In the genomic region with DNA sequence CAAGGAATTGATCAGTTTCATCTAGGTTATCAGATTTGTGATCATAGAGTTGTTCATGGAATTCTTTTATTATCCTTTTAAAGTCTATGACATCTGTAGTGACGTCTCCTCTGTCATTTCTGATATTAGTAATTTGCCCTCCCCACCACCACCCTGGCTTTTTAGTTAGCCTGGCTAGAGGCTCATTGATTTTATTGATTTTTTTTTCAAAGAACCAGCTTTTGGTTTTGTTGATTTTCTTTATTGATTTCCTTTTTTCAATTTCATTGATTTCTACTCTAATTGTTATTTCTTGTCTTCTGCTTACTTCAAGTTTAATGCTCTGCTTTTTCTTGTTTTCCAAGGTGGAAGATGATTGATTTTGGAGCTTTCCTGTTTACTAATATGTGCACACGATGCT, we compare ENCODE assay signal across 29 cellular contexts.
"Had no signal": no experiment of that assay in that cellular context is flagged by ENCODE, and none has a peak within 500 bp of the region (broad histone marks: within the 10 kb centered on the region; RNA-seq: fewer than 3 reads in every experiment).

No MANE protein-coding gene starts in this region.

- H3K27me3 ChIP-seq: stomach, suprapubic skin, testis, thyroid gland, tibial artery, tibial nerve, transverse colon, upper lobe of left lung, upper lobe of right lung, uterus, vagina had no signal

- H3K4me3 ChIP-seq: stomach, suprapubic skin, testis, thoracic aorta, thyroid gland, tibial artery, tibial nerve, transverse colon, upper lobe of left lung, upper lobe of right lung, uterus, vagina had no signal

- H3K9me3 Mint-ChIP-seq: stimulated activated naive B cell treated with anti-CD40 and anti-IgM and Interleukin-4, amounts not matched to agents 10 μg/mL and 1 μg/mL and 100 μg/mL, for 72 hours; type B pancreatic cell had no signal

- H3K4me1 Mint-ChIP-seq: stimulated activated memory B cell treated with anti-CD40 and anti-IgM and Interleukin-4, amounts not matched to agents 10 μg/mL and 1 μg/mL and 100 μg/mL, for 72 hours had no signal

- H3K27me3 Mint-ChIP-seq: stimulated activated memory B cell treated with anti-CD40 and anti-IgM and Interleukin-4, amounts not matched to agents 10 μg/mL and 1 μg/mL and 100 μg/mL, for 72 hours; stimulated activated naive B cell treated with anti-CD40 and anti-IgM and Interleukin-4, amounts not matched to agents 10 μg/mL and 1 μg/mL and 100 μg/mL, for 72 hours; stimulated activated naive CD8-positive, alpha-beta T cell treated with anti-CD3 and anti-CD28 coated beads, Interleukin-15, amount 100 ng/mL, for 72 hours; stimulated activated naive CD8-positive, alpha-beta T cell treated with anti-CD3 and anti-CD28 coated beads, Interleukin-15, Interleukin-2, amounts not matched to agents 100 ng/mL and 50 ng/mL, for 24 hours; type B pancreatic cell had no signal

- FAIRE-seq: urothelium cell line had no signal

- H3K36me3 ChIP-seq: thyroid gland, upper lobe of right lung, uterus had no signal

- H3K4me1 ChIP-seq: thyroid gland had no signal

- H3K4me3 Mint-ChIP-seq: stimulated activated effector memory CD8-positive, alpha-beta T cell treated with anti-CD3 and anti-CD28 coated beads, Interleukin-12 subunit alpha, Interleukin-12 subunit beta, amount 100 ng/mL, for 72 hours; stimulated activated memory B cell treated with anti-CD40 and anti-IgM and Interleukin-4, amounts not matched to agents 10 μg/mL and 1 μg/mL and 100 μg/mL, for 72 hours; stimulated activated naive B cell treated with anti-CD40 and anti-IgM and Interleukin-4, amounts not matched to agents 10 μg/mL and 1 μg/mL and 100 μg/mL, for 72 hours; stimulated activated naive CD8-positive, alpha-beta T cell treated with anti-CD3 and anti-CD28 coated beads, Interleukin-15, amount 100 ng/mL, for 72 hours; stimulated activated naive CD8-positive, alpha-beta T cell treated with anti-CD3 and anti-CD28 coated beads, Interleukin-15, Interleukin-2, amounts not matched to agents 100 ng/mL and 50 ng/mL, for 24 hours; type B pancreatic cell had no signal

- H3K9me3 ChIP-seq: suprapubic skin, testis, thyroid gland, upper lobe of right lung had no signal

- DNase-seq: stimulated activated CD4-positive, alpha-beta T cell treated with anti-CD3 and anti-CD28 coated beads, Interleukin-2, amount 100 ng/mL, for 48 hours; stimulated activated CD4-positive, alpha-beta T cell treated with anti-CD3 and anti-CD28 coated beads, Interleukin-4, amount 100 ng/mL, for 1 hour; stimulated activated CD4-positive, alpha-beta T cell treated with anti-CD3 and anti-CD28 coated beads, Interleukin-4, amount 100 ng/mL, for 24 hours; stimulated activated CD4-positive, alpha-beta T cell treated with anti-CD3 and anti-CD28 coated beads, Interleukin-4, amount 100 ng/mL, for 4 hours; stimulated activated CD8-positive, alpha-beta memory T cell treated with anti-CD3 and anti-CD28 coated beads, Interleukin-4, amount 100 ng/mL, for 48 hours; stimulated activated naive B cell treated with anti-CD40 and anti-IgM and Interleukin-4, amounts not matched to agents 10 μg/mL and 1 μg/mL and 100 μg/mL, for 72 hours; stimulated activated naive CD4-positive, alpha-beta T cell; stimulated activated naive CD4-positive, alpha-beta T cell treated with Interleukin-2 at 50 U/mL for 16 hours; stimulated activated naive CD8-positive, alpha-beta T cell treated with anti-CD3 and anti-CD28 coated beads, Interleukin-15, amount 100 ng/mL, for 72 hours; stimulated activated naive CD8-positive, alpha-beta T cell treated with anti-CD3 and anti-CD28 coated beads, Interleukin-15, Interleukin-2, amounts not matched to agents 100 U/mL and 50 U/mL, for 24 hours; stomach; substantia nigra; testis; thyroid gland; tibial artery; transverse colon; trophoblast cell; upper lobe of left lung; upper lobe of right lung; uterus had no signal

- ATAC-seq: stimulated activated effector memory CD8-positive, alpha-beta T cell treated with anti-CD3 and anti-CD28 coated beads, Interleukin-12 subunit alpha, Interleukin-12 subunit beta, amount 100 ng/mL, for 72 hours; stimulated activated memory B cell treated with anti-CD40 and anti-IgM and Interleukin-4, amounts not matched to agents 10 μg/mL and 1 μg/mL and 100 μg/mL, for 72 hours; stimulated activated naive B cell treated with anti-CD40 and anti-IgM and Interleukin-4, amounts not matched to agents 10 μg/mL and 1 μg/mL and 100 μg/mL, for 72 hours; stimulated activated naive CD8-positive, alpha-beta T cell treated with anti-CD3 and anti-CD28 coated beads, Interleukin-15, amount 100 ng/mL, for 72 hours; stimulated activated naive CD8-positive, alpha-beta T cell treated with anti-CD3 and anti-CD28 coated beads, Interleukin-15, Interleukin-2, amounts not matched to agents 100 U/mL and 50 U/mL, for 24 hours; upper lobe of right lung had no signal

- H3K27ac ChIP-seq: stomach, suprapubic skin, testis, thoracic aorta, thyroid gland, tibial artery, tibial nerve, transverse colon, upper lobe of left lung, upper lobe of right lung, uterus, vagina had no signal

- H3K27ac Mint-ChIP-seq: stimulated activated effector memory CD8-positive, alpha-beta T cell treated with anti-CD3 and anti-CD28 coated beads, Interleukin-12 subunit alpha, Interleukin-12 subunit beta, amount 100 ng/mL, for 72 hours; stimulated activated memory B cell treated with anti-CD40 and anti-IgM and Interleukin-4, amounts not matched to agents 10 μg/mL and 1 μg/mL and 100 μg/mL, for 72 hours; stimulated activated naive B cell treated with anti-CD40 and anti-IgM and Interleukin-4, amounts not matched to agents 10 μg/mL and 1 μg/mL and 100 μg/mL, for 72 hours; stimulated activated naive CD8-positive, alpha-beta T cell treated with anti-CD3 and anti-CD28 coated beads, Interleukin-15, amount 100 ng/mL, for 72 hours; stimulated activated naive CD8-positive, alpha-beta T cell treated with anti-CD3 and anti-CD28 coated beads, Interleukin-15, Interleukin-2, amounts not matched to agents 100 ng/mL and 50 ng/mL, for 24 hours; type B pancreatic cell had no signal
